In genomic region chr3:69738291-69738690, GRCh38 we compare ENCODE assay signal across 8 cellular contexts. TPM values are rescaled to one million over a fixed set of nuclear protein-coding genes. Genes with fewer than 3 reads are reported as not detected.
A peak's percentile ranks its signal among the peaks of the same experiment; 100 is the strongest.
DNase-seq lines count a peak whose midpoint lies in the region; ATAC-seq, FAIRE-seq and TF ChIP-seq lines count a peak whose summit lies in the region.

No MANE protein-coding gene starts in this region.

- H3K9me3 ChIP-seq in BLaER1 treated with 17β-estradiol and CSF1 and Interleukin-3, amounts not matched to agents 10 nM and 100 nM (replicated peaks in 1 of 11) = no peaks in the 10 kb centered on the region
- H3K9me3 ChIP-seq in endothelial cell of umbilical vein (replicated peaks; ENCODE audit: control insufficient read depth, insufficient read depth, low read length) = no peaks in the 10 kb centered on the region
- H3K9me3 ChIP-seq in neural progenitor cell (ENCODE audit: low read depth) = no peaks in the 10 kb centered on the region

- peak; percentile 16 for DNase-seq in NCI-H2171 treated with DMSO at 0.1 percent for 48 hours (lab: John Stamatoyannopoulos, UW)
- peak; percentile 52 for DNase-seq in endothelial cell of umbilical vein (ENCODE audit: low read depth, low spot score)
- DNase-seq in neural progenitor cell (ENCODE audit: low spot score) = peak; percentile 12
- DNase-seq in NCI-H2107 (lab: John Stamatoyannopoulos, UW) = no peak
- no peak for DNase-seq in NCI-H2081 treated with DMSO at 0.1 percent for 48 hours (lab: John Stamatoyannopoulos, UW)
- no peak for DNase-seq in stimulated activated CD4-positive, alpha-beta T cell treated with anti-CD3 and anti-CD28 coated beads, Interleukin-1b, Interleukin-23, amount 100 ng/mL, for 48 hours

- peak overlapping the region; percentile 85 for H3K4me3 Mint-ChIP-seq in neural progenitor cell

- TF ChIP-seq CTCF in endothelial cell of umbilical vein (IDR thresholded peaks at IDR 0.05; ENCODE audit: extremely low read depth in 1 of 2, insufficient read depth in 1 of 2, low read depth in 1 of 2, low read length in 2 of 2) = no peak
- no peak for TF ChIP-seq CTCF in neural progenitor cell (IDR thresholded peaks at IDR 0.05)

- no peaks in the 10 kb centered on the region for H3F3A ChIP-seq in neural progenitor cell (ENCODE audit: low read depth)

- no peaks in the 10 kb centered on the region for H3K9me1 ChIP-seq in endothelial cell of umbilical vein (replicated peaks; ENCODE audit: control insufficient read depth, extremely low read depth, insufficient read depth, low read length)

- no peak overlapping the region for H3K27ac Mint-ChIP-seq in neural progenitor cell

- POLR2A ChIA-PET in endothelial cell of umbilical vein (lab: Charles Lee) = interaction anchor here (1.2 kb wide), 1 partner anchor 33 kb away, joined by 3 read pairs; no protein-coding TSS in a partner anchor

- H3K27ac ChIP-seq in BLaER1 treated with 17β-estradiol and CSF1 and Interleukin-3, amounts not matched to agents 10 nM and 100 nM = peak overlapping the region in 5 of 11 experiments; percentile 19 to 76 (median 62); a peak in 6 of 22 replicates
- H3K27ac ChIP-seq in endothelial cell of umbilical vein (ENCODE audit: insufficient read depth, low read depth, low read length) (no peak overlapping the region), neural progenitor cell (no peak overlapping the region)

- H3K4me1 Mint-ChIP-seq in neural progenitor cell = peaks cover 8% of the 10 kb centered on the region

- peaks cover 52% of the 10 kb centered on the region for H3K27me3 Mint-ChIP-seq in neural progenitor cell (ENCODE audit: insufficient read depth, low read depth)

- H3K4me1 ChIP-seq in BLaER1 treated with 17β-estradiol and CSF1 and Interleukin-3, amounts not matched to agents 10 nM and 100 nM = peaks cover 16 to 57% (median 18%) of the 10 kb centered on the region in 10 experiments; a peak in 19 of 20 replicates
- H3K4me1 ChIP-seq in endothelial cell of umbilical vein (ENCODE audit: control insufficient read depth, extremely low read depth, insufficient read depth, low read length) (peaks cover 19% of the 10 kb centered on the region), neural progenitor cell (no peaks in the 10 kb centered on the region)

- peak overlapping the region in 9 of 11 experiments; percentile 70 to 87 (median 82); a peak in 18 of 22 replicates for H3K9ac ChIP-seq in BLaER1 treated with 17β-estradiol and CSF1 and Interleukin-3, amounts not matched to agents 10 nM and 100 nM
- peak overlapping the region; percentile 39 for H3K9ac ChIP-seq in endothelial cell of umbilical vein (replicated peaks; ENCODE audit: extremely low read depth, insufficient read depth, low read length)
- no peak overlapping the region for H3K9ac ChIP-seq in neural progenitor cell

- intact Hi-C loops in endothelial cell of umbilical vein (cut with micrococcal nuclease) = loop anchor here (2.0 kb wide), 2 partner anchors 33 to 47 kb away; no protein-coding TSS in a partner anchor

- no peaks in the 10 kb centered on the region for H3K36me3 Mint-ChIP-seq in neural progenitor cell

- H3K36me3 ChIP-seq in BLaER1 treated with 17β-estradiol and CSF1 and Interleukin-3, amounts not matched to agents 10 nM and 100 nM = no peaks in the 10 kb centered on the region
- H3K36me3 ChIP-seq in endothelial cell of umbilical vein (ENCODE audit: control insufficient read depth in 2 of 2, extremely low read depth in 1 of 2, insufficient read depth in 2 of 2, low read length in 2 of 2) = no peaks in the 10 kb centered on the region
- H3K36me3 ChIP-seq in neural progenitor cell = no peaks in the 10 kb centered on the region

- dilution Hi-C loops in endothelial cell of umbilical vein (cut with MboI; ENCODE audit: extremely low pct_ligation_motif_present, low sequenced_read_pairs) = no loop called here

- TF ChIP-seq POLR2A in endothelial cell of umbilical vein (IDR thresholded peaks at IDR 0.05; ENCODE audit: low read depth, low read length) = no peak

- FAIRE-seq in endothelial cell of umbilical vein (lab: Jason Lieb, UNC) = no peak

- H3K9me3 Mint-ChIP-seq in neural progenitor cell = no peaks in the 10 kb centered on the region

- no TSS peak for BruUV-seq in endothelial cell of umbilical vein (replicated peaks; lab: Mats Ljungman, UMichigan)

- H3K4me3 ChIP-seq in BLaER1 treated with 17β-estradiol and CSF1 and Interleukin-3, amounts not matched to agents 10 nM and 100 nM = peak overlapping the region; percentile 68 to 96 (median 80); a peak in 19 of 20 replicates
- H3K4me3 ChIP-seq in endothelial cell of umbilical vein (replicated peaks in 1 of 3; ENCODE audit: insufficient read depth in 1 of 3, low read depth in 1 of 3, low read length in 3 of 3) (peak overlapping the region; percentile 63 to 87 (median 74)), neural progenitor cell (peak overlapping the region; percentile 77)

- peak overlapping the region; percentile 83 to 99 (median 96) for H3K4me2 ChIP-seq in BLaER1 treated with 17β-estradiol and CSF1 and Interleukin-3, amounts not matched to agents 10 nM and 100 nM
- H3K4me2 ChIP-seq in endothelial cell of umbilical vein (ENCODE audit: insufficient read depth, low read length) = peak overlapping the region; percentile 99
- peak overlapping the region; percentile 96 for H3K4me2 ChIP-seq in neural progenitor cell

- H3K27me3 ChIP-seq in BLaER1 treated with 17β-estradiol and CSF1 and Interleukin-3, amounts not matched to agents 10 nM and 100 nM = peaks cover 0 to 30% (median 18%) of the 10 kb centered on the region in 11 experiments; a peak in 19 of 22 replicates
- H3K27me3 ChIP-seq in endothelial cell of umbilical vein (ENCODE audit: control insufficient read depth in 2 of 2, insufficient read depth in 2 of 2, low read length in 2 of 2) = peaks cover 0 to 6% of the 10 kb centered on the region in 2 experiments
- peaks cover 96% of the 10 kb centered on the region for H3K27me3 ChIP-seq in neural progenitor cell

- CTCF ChIA-PET in endothelial cell of umbilical vein (lab: Charles Lee) = interaction anchor here (1.3 to 2.4 kb wide), 10 partner anchors 9 to 117 kb away, joined by 3 to 20 read pairs (median 5); no protein-coding TSS in a partner anchor

- H4K20me1 ChIP-seq in BLaER1 treated with 17β-estradiol and CSF1 and Interleukin-3, amounts not matched to agents 10 nM and 100 nM = peaks cover 0 to 16% (median 0%) of the 10 kb centered on the region in 11 experiments; a peak in 3 of 22 replicates
- H4K20me1 ChIP-seq in endothelial cell of umbilical vein (replicated peaks; ENCODE audit: control insufficient read depth, extremely low read depth, insufficient read depth, low read length) (no peaks in the 10 kb centered on the region), neural progenitor cell (ENCODE audit: low read depth) (no peaks in the 10 kb centered on the region)

- H3K79me2 ChIP-seq in endothelial cell of umbilical vein (ENCODE audit: control insufficient read depth, insufficient read depth, low read length) (no peaks in the 10 kb centered on the region), neural progenitor cell (ENCODE audit: low read depth) (no peaks in the 10 kb centered on the region)

- no peak for ATAC-seq in HG03469 (IDR thresholded peaks at IDR 0.05; ENCODE audit: unreplicated experiment)

- H2AFZ ChIP-seq in endothelial cell of umbilical vein (ENCODE audit: low read depth, low read length) (peak overlapping the region; percentile 93), neural progenitor cell (replicated peaks) (no peak overlapping the region)

TF ChIP-seq in endothelial cell of umbilical vein, 7 proteins besides CTCF, POLR2A, EP300 and RAD21:
- TF ChIP-seq FOS (IDR thresholded peaks at IDR 0.05; ENCODE audit: borderline replicate concordance, insufficient read depth, low read length) (no peak), JUN (IDR thresholded peaks at IDR 0.05; ENCODE audit: borderline replicate concordance, insufficient read depth, insufficient read length, low read depth) (no peak), MYC (IDR thresholded peaks at IDR 0.05; ENCODE audit: low read depth, low read length) (no peak), GATA2 (IDR thresholded peaks at IDR 0.05; ENCODE audit: insufficient read depth, insufficient read length, low read depth, low read length) (no peak), MAX (IDR thresholded peaks at IDR 0.05; ENCODE audit: insufficient read depth, insufficient read length) (no peak), POLR2AphosphoS5 (IDR thresholded peaks at IDR 0.05; ENCODE audit: insufficient read depth, low read depth, low read length) (no peak)

RNA-seq across cellular contexts. Expression of gene MITF, which starts 1.0 kb away (rescaled TPM):
- total RNA-seq in endothelial cell of umbilical vein (2.5 and 3.9 TPM in 2 replicates), neural progenitor cell (ENCODE audit: low replicate concordance) (0.09 TPM in 1 of 2 replicates, not detected in the other)
- polyA plus RNA-seq in endothelial cell of umbilical vein = 1.6 TPM in 2 replicates
- polyA plus RNA-seq in endothelial cell of umbilical vein (2011; cell fraction: cytosol; rRNA removed) = 1.9 and 2.0 TPM in 2 replicates
- 1.9 and 2.6 TPM in 2 replicates for polyA plus RNA-seq in endothelial cell of umbilical vein (2011; cell fraction: nucleus; rRNA removed)
- polyA plus RNA-seq in endothelial cell of umbilical vein (2012) = 1.1 and 2.3 TPM in 2 replicates
- 4.6 and 4.9 TPM in 2 replicates for polyA minus RNA-seq in endothelial cell of umbilical vein
- 25.6 TPM for polyA minus RNA-seq in endothelial cell of umbilical vein (2011; cell fraction: cytosol; rRNA and poly(A)+ RNA removed)
- polyA minus RNA-seq in endothelial cell of umbilical vein (2011; cell fraction: nucleus; rRNA and poly(A)+ RNA removed) = 9.6 and 10.1 TPM in 2 replicates

Comparison
In these comparisons a context has a peak if more than half of its experiments do, and no peak if none do; other contexts are left out.
1. DNase-seq: peak in NCI-H2171 treated with DMSO at 0.1 percent for 48 hours (single experiment), endothelial cell of umbilical vein (single experiment) and neural progenitor cell (single experiment); none in NCI-H2107 (single experiment), NCI-H2081 treated with DMSO at 0.1 percent for 48 hours (single experiment) and stimulated activated CD4-positive, alpha-beta T cell treated with anti-CD3 and anti-CD28 coated beads, Interleukin-1b, Interleukin-23, amount 100 ng/mL, for 48 hours (single experiment).
2. Peak in every context shown above with its lines, with median percentiles within 50 percentile points of each other: H3K4me2 ChIP-seq and H3K4me3 ChIP-seq.